14 cellular contexts compared by ENCODE assay signal in genomic region chr2:231643494-231643888, GRCh38. TPM values are rescaled to one million over a fixed set of nuclear protein-coding genes. Genes with fewer than 3 reads are reported as not detected.
DNase-seq lines count a peak whose midpoint lies in the region; ATAC-seq, FAIRE-seq and TF ChIP-seq lines count a peak whose summit lies in the region.
"Had no signal": no experiment of that assay in that cellular context is flagged by ENCODE, and none has a peak within 500 bp of the region (broad histone marks: within the 10 kb centered on the region; RNA-seq: fewer than 3 reads in every experiment).

No MANE protein-coding gene starts in this region.

- H3K9ac ChIP-seq in HCT116 (ENCODE audit: low read length): peak overlapping the region; percentile 82

- RAD21 ChIA-PET in HCT116 (lab: Charles Lee; ENCODE audit: low non-redundant PET in 1 of 2, low total read pairs in 2 of 2, uncharacterized antibody in 2 of 2, unreplicated experiment in 2 of 2): no interaction called here

- peak overlapping the region; percentile 100 for H3K27ac ChIP-seq in HCT116 (ENCODE audit: low read depth, low read length)
- H3K27ac ChIP-seq in left ventricle myocardium inferior (replicated peaks): peak overlapping the region; percentile 99
- H3K27ac ChIP-seq in small intestine (ENCODE audit: low read depth in 1 of 2, low read length in 1 of 2): peak overlapping the region; percentile 5 to 93

- no peak for ATAC-seq in HCT116

- H3K9me3 ChIP-seq in HCT116 (ENCODE audit: control insufficient read depth in 1 of 2, insufficient read depth in 1 of 2, low read depth in 1 of 2, low read length in 2 of 2) (no peaks in the 10 kb centered on the region), left ventricle myocardium inferior (replicated peaks) (no peaks in the 10 kb centered on the region), small intestine (ENCODE audit: control insufficient read depth, low read depth) (no peaks in the 10 kb centered on the region)
- H3K9me3 ChIP-seq: HAP-1 had no signal

- no peaks in the 10 kb centered on the region for H4K20me1 ChIP-seq in HCT116 (ENCODE audit: insufficient read depth)

- no peak overlapping the region for H2AFZ ChIP-seq in HCT116 (ENCODE audit: low read depth, low read length, poor library complexity, severe bottlenecking)

- H3K9me2 ChIP-seq in HCT116 (ENCODE audit: insufficient read depth): no peaks in the 10 kb centered on the region

- H3K4me1 Mint-ChIP-seq in activated T-helper 1 cell treated with anti-CD3 and anti-CD28 coated beads, Interleukin-12 subunit alpha, Interleukin-12 subunit beta, Interleukin-2, Interleukin-4 antibody, amounts not matched to agents 30 ng/mL and 10 ng/mL and 1 ng/mL, durations not matched to agents 14 hours and 24 hours and 36 hours (ENCODE audit: low read depth): peaks cover 39% of the 10 kb centered on the region

- TF ChIP-seq CTCF in HCT116 (IDR thresholded peaks at IDR 0.05 in 2 of 3, conservative IDR thresholded peaks at IDR 0.05 in 1 of 3; ENCODE audit: borderline replicate concordance in 1 of 3, insufficient read depth in 1 of 3, low read depth in 2 of 3, low read length in 2 of 3): no peak
- no peak for TF ChIP-seq CTCF in left ventricle myocardium inferior (IDR thresholded peaks at IDR 0.05; ENCODE audit: borderline replicate concordance)

- no peaks in the 10 kb centered on the region for H3K36me3 Mint-ChIP-seq in activated T-helper 1 cell treated with anti-CD3 and anti-CD28 coated beads, Interleukin-12 subunit alpha, Interleukin-12 subunit beta, Interleukin-2, Interleukin-4 antibody, amounts not matched to agents 30 ng/mL and 10 ng/mL and 1 ng/mL, durations not matched to agents 14 hours and 24 hours and 36 hours (ENCODE audit: low read depth)

- CTCF ChIA-PET in HCT116 (lab: Charles Lee): interaction anchor here (1.2 to 1.9 kb wide), 4 partner anchors 26 to 65 kb away, joined by 4 to 10 read pairs (median 6); partner anchors contain the start of gene PTMA

- 85 to 93% (median 91%) methylated on average over 8 of the region's 8 CpGs for WGBS in small intestine, 3 donors

- DNase-seq in HCT116 (ENCODE audit: low read depth, low spot score): no peak
- no peak for DNase-seq in activated T-helper 1 cell treated with anti-CD3 and anti-CD28 coated beads, Interleukin-12 subunit alpha, Interleukin-12 subunit beta, Interleukin-2, Interleukin-4 antibody, amounts not matched to agents 30 ng/mL and 10 ng/mL and 1 ng/mL, durations not matched to agents 14 hours and 24 hours and 36 hours (ENCODE audit: low spot score)
- no peak for DNase-seq in left ventricle myocardium inferior
- DNase-seq in small intestine: no peak
- DNase-seq in NCI-H345 treated with DMSO at 0.1 percent for 48 hours (lab: John Stamatoyannopoulos, UW; ENCODE audit: unreplicated experiment): no peak
- DNase-seq in GM19238 (ENCODE audit: insufficient read length, low spot score): no peak
- DNase-seq in stimulated activated naive CD4-positive, alpha-beta T cell treated with Interleukin-2 at 50 U/mL for 16 hours (lab: John Stamatoyannopoulos, UW): no peak
- DNase-seq in GM19240 (ENCODE audit: insufficient read length, low spot score): no peak
- DNase-seq: endodermal cell, NCI-H524 had no signal

- POLR2A ChIA-PET in HCT116 (lab: Charles Lee): interaction anchor here (0.6 to 5.1 kb wide), 8 partner anchors 23 to 70 kb away, joined by 3 to 47 read pairs (median 6); no protein-coding TSS in a partner anchor

- no peaks in the 10 kb centered on the region for H3K36me3 ChIP-seq in HCT116 (ENCODE audit: control insufficient read depth in 1 of 2, insufficient read depth in 2 of 2, low read length in 2 of 2)
- H3K36me3 ChIP-seq in left ventricle myocardium inferior: no peaks in the 10 kb centered on the region
- H3K36me3 ChIP-seq in small intestine (ENCODE audit: control insufficient read depth in 2 of 2, insufficient read depth in 2 of 2, low read length in 2 of 2): no peaks in the 10 kb centered on the region
- H3K36me3 ChIP-seq: HAP-1 had no signal

- peak overlapping the region; percentile 95 for H3K27ac Mint-ChIP-seq in activated T-helper 1 cell treated with anti-CD3 and anti-CD28 coated beads, Interleukin-12 subunit alpha, Interleukin-12 subunit beta, Interleukin-2, Interleukin-4 antibody, amounts not matched to agents 30 ng/mL and 10 ng/mL and 1 ng/mL, durations not matched to agents 14 hours and 24 hours and 36 hours
- H3K27ac Mint-ChIP-seq: endodermal cell had no signal

- no peaks in the 10 kb centered on the region for H3K27me3 Mint-ChIP-seq in activated T-helper 1 cell treated with anti-CD3 and anti-CD28 coated beads, Interleukin-12 subunit alpha, Interleukin-12 subunit beta, Interleukin-2, Interleukin-4 antibody, amounts not matched to agents 30 ng/mL and 10 ng/mL and 1 ng/mL, durations not matched to agents 14 hours and 24 hours and 36 hours (ENCODE audit: insufficient read depth)

- FAIRE-seq in small intestine (lab: Jason Lieb, UNC): no peak

- no peaks in the 10 kb centered on the region for H3K79me2 ChIP-seq in HCT116 (ENCODE audit: insufficient read depth, low read length)

- H3K4me3 Mint-ChIP-seq in activated T-helper 1 cell treated with anti-CD3 and anti-CD28 coated beads, Interleukin-12 subunit alpha, Interleukin-12 subunit beta, Interleukin-2, Interleukin-4 antibody, amounts not matched to agents 30 ng/mL and 10 ng/mL and 1 ng/mL, durations not matched to agents 14 hours and 24 hours and 36 hours: no peak overlapping the region
- H3K4me3 Mint-ChIP-seq: endodermal cell had no signal

- H3K4me1 ChIP-seq in HCT116 (ENCODE audit: control insufficient read depth in 1 of 2, insufficient read depth in 2 of 2, low read length in 2 of 2): peaks cover 52 to 81% of the 10 kb centered on the region in 2 experiments
- H3K4me1 ChIP-seq in left ventricle myocardium inferior: peaks cover 74% of the 10 kb centered on the region
- peaks cover 0 to 6% of the 10 kb centered on the region in 2 donors for H3K4me1 ChIP-seq in small intestine (ENCODE audit: control insufficient read depth in 2 of 2, insufficient read depth in 1 of 2, low read depth in 1 of 2, low read length in 1 of 2)

- no peaks in the 10 kb centered on the region for H3K9me3 Mint-ChIP-seq in activated T-helper 1 cell treated with anti-CD3 and anti-CD28 coated beads, Interleukin-12 subunit alpha, Interleukin-12 subunit beta, Interleukin-2, Interleukin-4 antibody, amounts not matched to agents 30 ng/mL and 10 ng/mL and 1 ng/mL, durations not matched to agents 14 hours and 24 hours and 36 hours
- H3K9me3 Mint-ChIP-seq: endodermal cell had no signal

- no TSS peak for BruUV-seq in HCT116 (replicated peaks; lab: Mats Ljungman, UMichigan)

- H3K27me3 ChIP-seq in HCT116 (ENCODE audit: insufficient read depth, low read length): no peaks in the 10 kb centered on the region
- no peaks in the 10 kb centered on the region for H3K27me3 ChIP-seq in left ventricle myocardium inferior (ENCODE audit: low read depth)
- no peaks in the 10 kb centered on the region for H3K27me3 ChIP-seq in small intestine (ENCODE audit: control insufficient read depth in 2 of 2, insufficient read depth in 2 of 2, low read length in 2 of 2)

- TF ChIP-seq RAD21 in HCT116 (IDR thresholded peaks at IDR 0.05; ENCODE audit: low read depth): no peak

- TF ChIP-seq POLR2A in HCT116 (IDR thresholded peaks at IDR 0.05; ENCODE audit: borderline replicate concordance, extremely low read depth, insufficient read depth, insufficient read length): no peak

- peak overlapping the region; percentile 23 to 46 for H3K4me3 ChIP-seq in HCT116 (replicated peaks in 1 of 2; ENCODE audit: low read depth in 1 of 2, low read length in 2 of 2)
- H3K4me3 ChIP-seq in left ventricle myocardium inferior: peak overlapping the region; percentile 53
- H3K4me3 ChIP-seq in small intestine (ENCODE audit: low read depth in 1 of 2, low read length in 2 of 2): no peak overlapping the region

- intact Hi-C loops in HCT116 (cut with micrococcal nuclease) (loop anchor here (2.0 kb wide), 2 partner anchors 31 to 63 kb away; no protein-coding TSS in a partner anchor), left ventricle myocardium inferior (cut with micrococcal nuclease) (no loop called here)
- intact Hi-C loops in activated T-helper 1 cell treated with anti-CD3 and anti-CD28 coated beads, Interleukin-12 subunit alpha, Interleukin-12 subunit beta, Interleukin-2, Interleukin-4 antibody, amounts not matched to agents 30 ng/mL and 10 ng/mL and 1 ng/mL, durations not matched to agents 14 hours and 24 hours and 36 hours (cut with micrococcal nuclease): loop anchor here (2.0 kb wide), 1 partner anchor 15 kb away; no protein-coding TSS in a partner anchor

- peak overlapping the region; percentile 74 for H3K4me2 ChIP-seq in HCT116 (ENCODE audit: low read length)

TF ChIP-seq in HCT116, 20 proteins besides CTCF, POLR2A, EP300 and RAD21 (continues in another document):
- TF ChIP-seq EZH2phosphoT487 (IDR thresholded peaks at IDR 0.05; ENCODE audit: borderline replicate concordance): no peak
- no peak for TF ChIP-seq EGR1 (IDR thresholded peaks at IDR 0.05; ENCODE audit: low read depth)
- TF ChIP-seq MAX (IDR thresholded peaks at IDR 0.05): no peak
- no peak for TF ChIP-seq YY1 (IDR thresholded peaks at IDR 0.05; ENCODE audit: extremely low read depth, insufficient replicate concordance, low read depth, low read length)
- TF ChIP-seq FOSL1 (IDR thresholded peaks at IDR 0.05; ENCODE audit: low read depth): no peak
- TF ChIP-seq SP1 (IDR thresholded peaks at IDR 0.05; ENCODE audit: low read depth): no peak

RNA-seq across cellular contexts. Expression of gene TEX44, which starts 50.8 kb away (rescaled TPM):
- total RNA-seq in HCT116 (2021; ENCODE audit: unreplicated experiment) (not detected), left ventricle myocardium inferior (not detected)
- not detected in 2 replicates for polyA plus RNA-seq in HCT116 (2012)
- not detected in 2 replicates for total RNA-seq in activated T-helper 1 cell treated with anti-CD3 and anti-CD28 coated beads, Interleukin-12 subunit alpha, Interleukin-12 subunit beta, Interleukin-2, Interleukin-4 antibody, amounts not matched to agents 30 ng/mL and 10 ng/mL and 1 ng/mL, durations not matched to agents 14 hours and 24 hours and 36 hours
- polyA plus RNA-seq in small intestine: not detected
- total RNA-seq: endodermal cell; HT1080; kidney epithelial cell; T-helper 2 cell treated with Interferon-gamma antibody and Interleukin-4, amounts not matched to agents 100 ng/mL and 5 ng/mL, for 36 hours had no signal

Comparison
In these comparisons a context has a peak if more than half of its experiments do, and no peak if none do; other contexts are left out.
1. H3K27ac ChIP-seq: peak in every context shown above with its lines; median percentile 100 in HCT116; 99 in left ventricle myocardium inferior; 49 in small intestine.
2. H3K4me3 ChIP-seq: peak in HCT116 (2 of 2) and left ventricle myocardium inferior (single experiment); none in small intestine (0 of 2).